Comparison of ENCODE assay signal across 1 cellular context in genomic region chr6:151451417-151451949, GRCh38.
TF ChIP-seq lines count a peak whose summit lies in the region.

No MANE protein-coding gene starts in this region.

TF ChIP-seq in IMR-90, 13 proteins besides CTCF, POLR2A, EP300 and RAD21 (continued from another document):
- no peak for TF ChIP-seq ELK1 (IDR thresholded peaks at IDR 0.05; ENCODE audit: borderline replicate concordance, low read depth, low read length)
- TF ChIP-seq USF2 (IDR thresholded peaks at IDR 0.05; ENCODE audit: low read depth, low read length): no peak
- TF ChIP-seq MAZ (IDR thresholded peaks at IDR 0.05; ENCODE audit: borderline replicate concordance, low read depth, low read length): no peak
- TF ChIP-seq BHLHE40 (IDR thresholded peaks at IDR 0.05; ENCODE audit: low read depth, low read length): no peak
- TF ChIP-seq FOS (IDR thresholded peaks at IDR 0.05; ENCODE audit: low read depth, low read length): no peak
- no peak for TF ChIP-seq CHD1 (IDR thresholded peaks at IDR 0.05; ENCODE audit: low read depth, low read length)
- TF ChIP-seq RFX5 (IDR thresholded peaks at IDR 0.05; ENCODE audit: low read depth, low read length): no peak
- no peak for TF ChIP-seq RCOR1 (IDR thresholded peaks at IDR 0.05; ENCODE audit: insufficient replicate concordance, low read length)
- TF ChIP-seq SMC3 (IDR thresholded peaks at IDR 0.05; ENCODE audit: low read depth, low read length): no peak
- TF ChIP-seq MXI1 (IDR thresholded peaks at IDR 0.05; ENCODE audit: borderline replicate concordance, low read depth, low read length): no peak
- TF ChIP-seq MAFK (IDR thresholded peaks at IDR 0.05; ENCODE audit: low read depth, low read length): no peak
- TF ChIP-seq CEBPB (IDR thresholded peaks at IDR 0.05; ENCODE audit: low read depth, low read length): no peak
